Comparison of ENCODE assay signal across 11 cellular contexts in the genomic region with DNA sequence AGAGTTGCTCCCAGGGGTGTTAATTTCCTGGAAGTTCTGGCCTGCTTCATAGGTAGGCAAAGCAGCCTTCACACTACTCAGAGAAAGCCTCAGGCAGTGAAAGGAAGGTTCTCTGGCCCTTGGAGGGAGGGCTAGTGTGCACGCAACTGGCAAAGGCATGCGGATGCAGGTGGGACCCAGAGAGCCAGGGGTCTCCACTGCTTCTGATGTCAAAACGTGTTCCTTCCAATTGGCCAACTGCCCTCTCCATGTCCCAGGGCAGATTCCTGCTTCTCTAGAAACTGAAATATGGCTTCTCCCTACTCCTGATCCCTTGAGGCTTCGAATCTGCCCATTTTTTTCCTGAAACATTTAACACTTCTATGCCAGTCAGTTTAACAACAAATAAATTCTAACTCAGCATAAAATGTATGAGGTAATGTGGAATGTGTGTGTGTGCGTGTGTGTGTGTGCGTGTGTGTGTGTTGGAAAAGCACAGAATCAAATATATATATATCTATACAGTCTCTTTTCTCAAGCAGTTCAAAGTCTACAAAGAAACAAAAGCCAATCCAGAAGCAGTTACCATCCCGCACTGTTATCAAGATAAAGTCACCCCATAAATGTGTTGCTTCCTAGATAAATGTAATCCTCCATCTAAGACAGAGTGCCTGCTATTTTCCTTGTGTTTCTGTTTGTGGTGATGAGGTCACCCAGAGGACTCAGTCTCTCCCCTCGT.
DNase-seq lines count a peak whose midpoint lies in the region; ATAC-seq, FAIRE-seq and TF ChIP-seq lines count a peak whose summit lies in the region.
"Had no signal": no experiment of that assay in that cellular context is flagged by ENCODE, and none has a peak within 500 bp of the region (broad histone marks: within the 10 kb centered on the region; RNA-seq: fewer than 3 reads in every experiment).

No MANE protein-coding gene starts in this region.

- H3K9me3 ChIP-seq in K562 (replicated peaks; ENCODE audit: control insufficient read depth, insufficient read depth, low read depth, low read length): peaks cover 6% of the 10 kb centered on the region; the same call in 1 of the 2 replicates
- H3K9me3 ChIP-seq in left lung: no peaks in the 10 kb centered on the region
- H3K9me3 ChIP-seq: spleen had no signal

- H3K4me3 ChIP-seq in K562 (no peak overlapping the region), left lung (no peak overlapping the region)
- H3K4me3 ChIP-seq: spleen had no signal

- peak; percentile 12 for ATAC-seq in K562
- ATAC-seq in left lung: peak; percentile 55
- no peak for ATAC-seq in HG03520 (IDR thresholded peaks at IDR 0.05; ENCODE audit: unreplicated experiment)
- ATAC-seq in natural killer cell: no peak

- TF ChIP-seq EP300 in K562 (IDR thresholded peaks at IDR 0.05; ENCODE audit: low read length): peak; percentile 87

- BruUV-seq in K562 (replicated peaks; lab: Mats Ljungman, UMichigan): no TSS peak

- H3K4me2 ChIP-seq in K562 (ENCODE audit: insufficient read depth, low read length): peak overlapping the region; percentile 69

- H3K36me3 Mint-ChIP-seq in natural killer cell: no peaks in the 10 kb centered on the region

- 34% methylated on average over 8 of the region's 8 CpGs for WGBS in K562 (ENCODE audit: insufficient coverage, low coverage, missing lambda C conversion rate)

- H4K20me1 ChIP-seq in K562 (replicated peaks; ENCODE audit: control insufficient read depth, insufficient read depth, low read length): no peaks in the 10 kb centered on the region

- DNase-seq in A172 (ENCODE audit: low spot score) (peak; percentile 76), HCEC 1CT (peak; percentile 65), K562 (ENCODE audit: extremely low read depth in 1 of 4, low spot score in 3 of 4) (peak in 2 of 4 experiments; percentile 75 to 82), left lung (no peak), NCI-H345 treated with DMSO at 0.1 percent for 48 hours (lab: John Stamatoyannopoulos, UW; ENCODE audit: unreplicated experiment) (no peak), natural killer cell (no peak), NCI-H2196 treated with DMSO at 0.1 percent for 48 hours (lab: John Stamatoyannopoulos, UW; ENCODE audit: unreplicated experiment) (no peak)
- DNase-seq: activated naive CD4-positive, alpha-beta T cell treated with Interleukin-2 at 50 U/mL for 16 hours; NCI-H1105; spleen had no signal

- H3K27ac Mint-ChIP-seq in natural killer cell: no peak overlapping the region

- TF ChIP-seq CTCF in K562 (IDR thresholded peaks at IDR 0.05 in 2 of 3, conservative IDR thresholded peaks at IDR 0.05 in 1 of 3; ENCODE audit: insufficient read depth in 2 of 3, low read depth in 1 of 3, low read length in 3 of 3) (peak in 2 of 3 experiments; percentile 9 to 28; a peak in 3 of 6 replicates), left lung (IDR thresholded peaks at IDR 0.05) (no peak), natural killer cell (IDR thresholded peaks at IDR 0.05) (no peak)

- H3K27ac ChIP-seq in K562 (ENCODE audit: extremely low read depth, low read depth, low read length) (peak overlapping the region; percentile 68), left lung (no peak overlapping the region)
- H3K27ac ChIP-seq: spleen had no signal

- intact Hi-C loops in K562 (cut with micrococcal nuclease) (loop anchor here (2.0 to 5.0 kb wide), 2 partner anchors 139 to 216 kb away; a partner anchor contains a TSS), left lung (cut with DNase I) (no loop called here), natural killer cell (cut with micrococcal nuclease) (no loop called here)

- peak; percentile 10 to 21; a peak in 2 of 4 replicates for TF ChIP-seq RAD21 in K562 (CRISPR knock-in tag; conservative IDR thresholded peaks at IDR 0.05 in 1 of 2, IDR thresholded peaks at IDR 0.05 in 1 of 2)

- no peaks in the 10 kb centered on the region for H3K4me1 Mint-ChIP-seq in natural killer cell

- CTCF ChIA-PET in K562 (lab: Yijun Ruan, JAX; ENCODE audit: low intra/inter-chr PET ratio): no interaction called here

- peaks cover 0 to 2% of the 10 kb centered on the region in 2 donors for H3K27me3 Mint-ChIP-seq in natural killer cell (ENCODE audit: low read depth in 2 of 2)

- no peaks in the 10 kb centered on the region for H3K79me2 ChIP-seq in K562 (ENCODE audit: control insufficient read depth, insufficient read depth, low read length)

- no peaks in the 10 kb centered on the region for H3K9me1 ChIP-seq in K562 (ENCODE audit: control insufficient read depth, insufficient read depth, low read length)

- H3K36me3 ChIP-seq in K562 (ENCODE audit: control insufficient read depth, insufficient read depth, low read length): no peaks in the 10 kb centered on the region
- H3K36me3 ChIP-seq in left lung: no peaks in the 10 kb centered on the region
- H3K36me3 ChIP-seq: spleen had no signal

- H3K9ac ChIP-seq in K562 (ENCODE audit: insufficient read depth in 1 of 2, low read depth in 2 of 2, low read length in 2 of 2): peak overlapping the region; percentile 59 to 83; a peak in 3 of 4 replicates

- peaks cover 31 to 54% of the 10 kb centered on the region in 2 experiments for H3K4me1 ChIP-seq in K562 (replicated peaks in 1 of 2; ENCODE audit: control insufficient read depth in 2 of 2, insufficient read depth in 2 of 2, low read length in 2 of 2)
- H3K4me1 ChIP-seq in left lung: no peaks in the 10 kb centered on the region
- H3K4me1 ChIP-seq: spleen had no signal

- POLR2A ChIA-PET in K562 (lab: Yijun Ruan, JAX): interaction anchor here (0.6 to 1.2 kb wide), 2 partner anchors 13 to 408 kb away, joined by 3 to 4 read pairs; no protein-coding TSS in a partner anchor

- no peaks in the 10 kb centered on the region for H3K9me3 Mint-ChIP-seq in natural killer cell

- peak; percentile 71 for FAIRE-seq in K562 (lab: Jason Lieb, UNC)

- in situ Hi-C loops in K562 (cut with MboI): no loop called here

- no peak for TF ChIP-seq POLR2A in K562 (conservative IDR thresholded peaks at IDR 0.05)

- no peak overlapping the region for H3K4me3 Mint-ChIP-seq in natural killer cell

- H3K27me3 ChIP-seq in K562 (ENCODE audit: control insufficient read depth in 2 of 2, insufficient read depth in 2 of 2, low read length in 2 of 2) (no peaks in the 10 kb centered on the region), left lung (no peaks in the 10 kb centered on the region)
- H3K27me3 ChIP-seq: spleen had no signal

- peak overlapping the region; percentile 88 for H2AFZ ChIP-seq in K562 (ENCODE audit: low read depth, low read length)

TF ChIP-seq in K562, 482 proteins besides CTCF, POLR2A, EP300 and RAD21 (continues in another document):
- TF ChIP-seq ZNF79 (CRISPR knock-in tag; IDR thresholded peaks at IDR 0.05; ENCODE audit: low read depth) (no peak), ZNF23 (CRISPR knock-in tag; IDR thresholded peaks at IDR 0.05) (0 out of 2 replicates have a peak, but pooled peaks have one; percentile 10), U2AF1 (optimal IDR thresholded peaks at IDR 0.05; ENCODE audit: low read depth, low read length) (no peak), DPF2 (IDR thresholded peaks at IDR 0.05) (peak; percentile 89), POLR2B (IDR thresholded peaks at IDR 0.05; ENCODE audit: low read depth, partially characterized antibody) (no peak)
- TF ChIP-seq, protein P1, sequence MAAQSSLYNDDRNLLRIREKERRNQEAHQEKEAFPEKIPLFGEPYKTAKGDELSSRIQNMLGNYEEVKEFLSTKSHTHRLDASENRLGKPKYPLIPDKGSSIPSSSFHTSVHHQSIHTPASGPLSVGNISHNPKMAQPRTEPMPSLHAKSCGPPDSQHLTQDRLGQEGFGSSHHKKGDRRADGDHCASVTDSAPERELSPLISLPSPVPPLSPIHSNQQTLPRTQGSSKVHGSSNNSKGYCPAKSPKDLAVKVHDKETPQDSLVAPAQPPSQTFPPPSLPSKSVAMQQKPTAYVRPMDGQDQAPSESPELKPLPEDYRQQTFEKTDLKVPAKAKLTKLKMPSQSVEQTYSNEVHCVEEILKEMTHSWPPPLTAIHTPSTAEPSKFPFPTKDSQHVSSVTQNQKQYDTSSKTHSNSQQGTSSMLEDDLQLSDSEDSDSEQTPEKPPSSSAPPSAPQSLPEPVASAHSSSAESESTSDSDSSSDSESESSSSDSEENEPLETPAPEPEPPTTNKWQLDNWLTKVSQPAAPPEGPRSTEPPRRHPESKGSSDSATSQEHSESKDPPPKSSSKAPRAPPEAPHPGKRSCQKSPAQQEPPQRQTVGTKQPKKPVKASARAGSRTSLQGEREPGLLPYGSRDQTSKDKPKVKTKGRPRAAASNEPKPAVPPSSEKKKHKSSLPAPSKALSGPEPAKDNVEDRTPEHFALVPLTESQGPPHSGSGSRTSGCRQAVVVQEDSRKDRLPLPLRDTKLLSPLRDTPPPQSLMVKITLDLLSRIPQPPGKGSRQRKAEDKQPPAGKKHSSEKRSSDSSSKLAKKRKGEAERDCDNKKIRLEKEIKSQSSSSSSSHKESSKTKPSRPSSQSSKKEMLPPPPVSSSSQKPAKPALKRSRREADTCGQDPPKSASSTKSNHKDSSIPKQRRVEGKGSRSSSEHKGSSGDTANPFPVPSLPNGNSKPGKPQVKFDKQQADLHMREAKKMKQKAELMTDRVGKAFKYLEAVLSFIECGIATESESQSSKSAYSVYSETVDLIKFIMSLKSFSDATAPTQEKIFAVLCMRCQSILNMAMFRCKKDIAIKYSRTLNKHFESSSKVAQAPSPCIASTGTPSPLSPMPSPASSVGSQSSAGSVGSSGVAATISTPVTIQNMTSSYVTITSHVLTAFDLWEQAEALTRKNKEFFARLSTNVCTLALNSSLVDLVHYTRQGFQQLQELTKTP (IDR thresholded peaks at IDR 0.05; ENCODE audit: low read depth in 1 of 2, partially characterized antibody in 2 of 2): peak in 1 of 2 experiments; percentile 38
- TF ChIP-seq, protein P2, sequence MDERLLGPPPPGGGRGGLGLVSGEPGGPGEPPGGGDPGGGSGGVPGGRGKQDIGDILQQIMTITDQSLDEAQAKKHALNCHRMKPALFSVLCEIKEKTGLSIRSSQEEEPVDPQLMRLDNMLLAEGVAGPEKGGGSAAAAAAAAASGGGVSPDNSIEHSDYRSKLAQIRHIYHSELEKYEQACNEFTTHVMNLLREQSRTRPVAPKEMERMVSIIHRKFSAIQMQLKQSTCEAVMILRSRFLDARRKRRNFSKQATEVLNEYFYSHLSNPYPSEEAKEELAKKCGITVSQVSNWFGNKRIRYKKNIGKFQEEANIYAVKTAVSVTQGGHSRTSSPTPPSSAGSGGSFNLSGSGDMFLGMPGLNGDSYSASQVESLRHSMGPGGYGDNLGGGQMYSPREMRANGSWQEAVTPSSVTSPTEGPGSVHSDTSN (CRISPR knock-in tag; IDR thresholded peaks at IDR 0.05; ENCODE audit: low read depth): no peak
- TF ChIP-seq, protein P2 (tag; conservative IDR thresholded peaks at IDR 0.05; ENCODE audit: low read depth): no peak

Comparison
In these comparisons a context has a peak if more than half of its experiments do, and no peak if none do; other contexts are left out.
1. DNase-seq: peak in A172 (single experiment) and HCEC 1CT (single experiment); none in left lung (0 of 2), NCI-H345 treated with DMSO at 0.1 percent for 48 hours (single experiment), natural killer cell (single experiment) and NCI-H2196 treated with DMSO at 0.1 percent for 48 hours (single experiment).
2. ATAC-seq: peak in K562 (single experiment) and left lung (single experiment); none in HG03520 (single experiment) and natural killer cell (0 of 3).
3. CTCF ChIP-seq: peak in K562 (2 of 3); none in left lung (0 of 2) and natural killer cell (single experiment).